ENCODE assay signal across 12 cellular contexts in the genomic region with DNA sequence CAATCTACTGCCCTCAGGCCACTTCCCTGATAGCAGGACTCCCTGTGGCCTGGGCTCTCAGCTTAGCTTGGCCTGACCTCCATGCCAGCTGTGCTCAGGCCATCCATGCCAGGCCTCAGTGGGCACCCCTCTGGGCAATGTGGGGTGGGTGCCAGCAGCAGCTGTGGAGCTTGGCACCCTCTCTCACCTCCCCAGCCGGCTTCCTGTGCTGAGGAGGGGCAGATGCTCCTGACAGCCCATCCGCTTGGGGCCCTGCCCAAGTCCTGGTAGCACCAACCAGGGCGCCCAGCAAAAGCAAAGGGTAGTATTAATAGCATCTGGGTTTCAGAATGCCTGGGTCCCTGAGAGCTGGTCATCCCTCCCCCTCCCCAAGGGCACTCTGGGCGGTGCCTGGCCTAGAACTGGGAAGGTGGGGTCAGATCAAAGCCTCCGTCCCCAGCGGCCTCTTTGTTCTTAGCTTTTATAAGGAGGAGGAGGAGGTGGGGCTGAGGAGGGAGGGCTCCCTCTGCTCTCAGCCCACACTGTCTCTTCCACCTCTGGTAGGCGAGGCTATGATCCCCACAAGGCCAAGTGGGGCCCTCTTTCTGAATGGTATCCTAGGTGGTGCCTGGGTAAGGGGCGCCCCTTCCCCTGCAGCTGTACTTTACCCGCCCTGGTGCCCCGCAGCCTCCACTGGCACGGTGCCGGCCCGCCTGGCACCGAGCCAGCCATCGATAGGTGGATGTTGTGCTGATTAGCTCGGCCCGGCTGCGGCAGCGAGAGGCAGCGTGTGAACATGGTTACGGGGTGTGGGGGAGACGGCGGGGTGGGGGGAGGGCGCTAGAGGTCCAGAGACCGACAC. TPM values are rescaled to one million over a fixed set of nuclear protein-coding genes. Genes with fewer than 3 reads are reported as not detected.
DNase-seq lines count a peak whose midpoint lies in the region; ATAC-seq and TF ChIP-seq lines count a peak whose summit lies in the region.
"Had no signal": no experiment of that assay in that cellular context is flagged by ENCODE, and none has a peak within 500 bp of the region (broad histone marks: within the 10 kb centered on the region; RNA-seq: fewer than 3 reads in every experiment).

No MANE protein-coding gene starts in this region.

- H3K4me3 ChIP-seq in colonic mucosa (no peak overlapping the region), smooth muscle cell (no peak overlapping the region), tibial nerve (peak overlapping the region in 1 of 4 donors; percentile 57)
- no peak overlapping the region for H3K4me3 ChIP-seq in CD8-positive, alpha-beta T cell (ENCODE audit: low read depth, low read length)

- H3K27me3 Mint-ChIP-seq in CD8-positive, alpha-beta T cell (ENCODE audit: low read depth) = no peaks in the 10 kb centered on the region
- no peaks in the 10 kb centered on the region for H3K27me3 Mint-ChIP-seq in MCF 10A (ENCODE audit: insufficient read depth, unreplicated experiment)

- peaks cover 34% of the 10 kb centered on the region for H4K20me1 ChIP-seq in smooth muscle cell (ENCODE audit: low read depth)

- H3K36me3 Mint-ChIP-seq in CD8-positive, alpha-beta T cell = peaks cover 18% of the 10 kb centered on the region
- H3K36me3 Mint-ChIP-seq in MCF 10A (ENCODE audit: insufficient read depth, unreplicated experiment) = peaks cover 35% of the 10 kb centered on the region

- no peaks in the 10 kb centered on the region for H3K9me3 ChIP-seq in colonic mucosa
- H3K9me3 ChIP-seq in smooth muscle cell (replicated peaks; ENCODE audit: low read depth) = no peaks in the 10 kb centered on the region
- H3K9me3 ChIP-seq in CD8-positive, alpha-beta T cell (ENCODE audit: low read length) = no peaks in the 10 kb centered on the region
- H3K9me3 ChIP-seq in tibial nerve = no peaks in the 10 kb centered on the region

- no peak overlapping the region for H3K4me3 Mint-ChIP-seq in CD8-positive, alpha-beta T cell
- H3K4me3 Mint-ChIP-seq in MCF 10A (ENCODE audit: unreplicated experiment) = no peak overlapping the region

- peaks cover 5% of the 10 kb centered on the region for H3K79me2 ChIP-seq in smooth muscle cell (ENCODE audit: low read depth)

- ATAC-seq in CD8-positive, alpha-beta T cell = no peak
- ATAC-seq: stimulated activated naive CD8-positive, alpha-beta T cell treated with anti-CD3 and anti-CD28 coated beads, Interleukin-15, Interleukin-2, amounts not matched to agents 100 U/mL and 50 U/mL, for 24 hours had no signal

- BruUV-seq in MCF 10A (replicated peaks; lab: Mats Ljungman, UMichigan) = no TSS peak

- H3K27me3 ChIP-seq in colonic mucosa (no peaks in the 10 kb centered on the region), smooth muscle cell (ENCODE audit: low read depth) (peaks cover 16% of the 10 kb centered on the region), tibial nerve (no peaks in the 10 kb centered on the region)
- no peaks in the 10 kb centered on the region for H3K27me3 ChIP-seq in CD8-positive, alpha-beta T cell (ENCODE audit: insufficient read depth, low read length)

- TF ChIP-seq POLR2A in tibial nerve (IDR thresholded peaks at IDR 0.05) = no peak

- H3K4me2 ChIP-seq in smooth muscle cell = peak overlapping the region; percentile 95

- peak; percentile 54 for DNase-seq in DMS153 (lab: John Stamatoyannopoulos, UW)
- no peak for DNase-seq in DMS153 treated with DMSO at 0.1 percent for 48 hours (lab: John Stamatoyannopoulos, UW; ENCODE audit: unreplicated experiment)
- DNase-seq in NCI-H2196 treated with DMSO at 0.1 percent for 48 hours (lab: John Stamatoyannopoulos, UW; ENCODE audit: unreplicated experiment) = peak; percentile 71
- peak; percentile 52 for DNase-seq in colonic mucosa
- no peak for DNase-seq in smooth muscle cell (lab: John Stamatoyannopoulos, UW; ENCODE audit: unreplicated experiment)
- no peak for DNase-seq in CD8-positive, alpha-beta T cell
- no peak for DNase-seq in MCF 10A (ENCODE audit: unreplicated experiment)
- no peak for DNase-seq in tibial nerve (ENCODE audit: low spot score in 2 of 2)
- DNase-seq: stimulated activated CD4-positive, alpha-beta T cell treated with anti-CD3 and anti-CD28 coated beads, Interleukin-15, amount 100 ng/mL, for 24 hours; stimulated activated naive CD8-positive, alpha-beta T cell treated with anti-CD3 and anti-CD28 coated beads, Interleukin-15, Interleukin-2, amounts not matched to agents 100 U/mL and 50 U/mL, for 24 hours had no signal

- H3K4me1 ChIP-seq in colonic mucosa = no peaks in the 10 kb centered on the region
- peaks cover 15% of the 10 kb centered on the region for H3K4me1 ChIP-seq in smooth muscle cell (ENCODE audit: low read depth)
- H3K4me1 ChIP-seq in CD8-positive, alpha-beta T cell (ENCODE audit: insufficient read depth, low read length) = peaks cover 34% of the 10 kb centered on the region
- peaks cover 0 to 24% (median 11%) of the 10 kb centered on the region in 4 donors for H3K4me1 ChIP-seq in tibial nerve

- TF ChIP-seq EP300 in tibial nerve (IDR thresholded peaks at IDR 0.05) = no peak

- no peak overlapping the region for H2AFZ ChIP-seq in smooth muscle cell (ENCODE audit: low read depth)

- peaks cover 37% of the 10 kb centered on the region for H3K4me1 Mint-ChIP-seq in CD8-positive, alpha-beta T cell (ENCODE audit: low read depth)
- peaks cover 15% of the 10 kb centered on the region for H3K4me1 Mint-ChIP-seq in MCF 10A (ENCODE audit: insufficient read depth, unreplicated experiment)

- H3K9ac ChIP-seq in colonic mucosa (ENCODE audit: low read depth in 2 of 2, low read length in 2 of 2) (peak overlapping the region in 1 of 2 donors; percentile 54), smooth muscle cell (ENCODE audit: low read depth) (no peak overlapping the region)

- TF ChIP-seq CTCF in colonic mucosa (IDR thresholded peaks at IDR 0.05) (no peak), smooth muscle cell (IDR thresholded peaks at IDR 0.05; ENCODE audit: borderline replicate concordance, insufficient read depth, poor library complexity, severe bottlenecking) (no peak), MCF 10A (IDR thresholded peaks at IDR 0.05; ENCODE audit: unreplicated experiment) (no peak), tibial nerve (IDR thresholded peaks at IDR 0.05) (no peak)
- no peak for TF ChIP-seq CTCF in CD8-positive, alpha-beta T cell (IDR thresholded peaks at IDR 0.05)

- no peak overlapping the region for H3K27ac Mint-ChIP-seq in CD8-positive, alpha-beta T cell
- no peak overlapping the region for H3K27ac Mint-ChIP-seq in MCF 10A (ENCODE audit: low read depth, unreplicated experiment)

- POLR2A ChIA-PET in CD8-positive, alpha-beta T cell (lab: Charles Lee) = interaction anchor here (0.6 to 1.8 kb wide), 4 partner anchors 9 to 130 kb away, joined by 3 to 6 read pairs (median 4); partner anchors contain the start of gene EFNA3
- POLR2A ChIA-PET in MCF 10A (lab: Yijun Ruan, JAX) = interaction anchor here (1.9 kb wide), 1 partner anchor 9 kb away, joined by 5 read pairs; the partner anchor contains the start of gene EFNA3

- no peak overlapping the region for H3K27ac ChIP-seq in colonic mucosa
- no peak overlapping the region for H3K27ac ChIP-seq in smooth muscle cell (ENCODE audit: low read depth)
- H3K27ac ChIP-seq in CD8-positive, alpha-beta T cell (ENCODE audit: low read depth, low read length) = no peak overlapping the region
- H3K27ac ChIP-seq in tibial nerve = no peak overlapping the region

- H3K36me3 ChIP-seq in colonic mucosa = no peaks in the 10 kb centered on the region
- H3K36me3 ChIP-seq in smooth muscle cell (ENCODE audit: low read depth) = no peaks in the 10 kb centered on the region
- H3K36me3 ChIP-seq in CD8-positive, alpha-beta T cell (ENCODE audit: insufficient read depth, low read length) = no peaks in the 10 kb centered on the region
- H3K36me3 ChIP-seq in tibial nerve = peaks cover 0 to 14% (median 0%) of the 10 kb centered on the region in 3 donors

- intact Hi-C loops in colonic mucosa (cut with DNase I) (no loop called here), MCF 10A (cut with micrococcal nuclease) (no loop called here)
- intact Hi-C loops in CD8-positive, alpha-beta T cell (cut with DNase I, micrococcal nuclease) = no loop called here

- no peaks in the 10 kb centered on the region for H3K9me3 Mint-ChIP-seq in CD8-positive, alpha-beta T cell
- H3K9me3 Mint-ChIP-seq in MCF 10A (ENCODE audit: unreplicated experiment) = no peaks in the 10 kb centered on the region
- H3K9me3 Mint-ChIP-seq: neural crest cell had no signal

- CTCF ChIA-PET in CD8-positive, alpha-beta T cell (lab: Charles Lee) = interaction anchor here (1.3 to 22.1 kb wide), 6 partner anchors 9 to 52 kb away, joined by 4 to 528 read pairs (median 34); partner anchors contain the start of genes ADAM15, EFNA3 and EFNA4
- CTCF ChIA-PET in MCF 10A (lab: Yijun Ruan, JAX) = interaction anchor here (0.6 to 2.0 kb wide), 8 partner anchors 10 to 589 kb away, joined by 3 to 6 read pairs (median 3); no protein-coding TSS in a partner anchor

- no peaks in the 10 kb centered on the region for H3F3A ChIP-seq in smooth muscle cell (ENCODE audit: low read depth)

- 40% methylated on average over 25 of the region's 25 CpGs for WGBS in smooth muscle cell (ENCODE audit: low lambda C conversion rate)
- 47 to 59% methylated on average over 18 to 24 of the region's 25 CpGs for WGBS in tibial nerve, 2 donors

RNA-seq across cellular contexts. Expression of gene EFNA4, which starts 6.2 kb away (rescaled TPM):
- total RNA-seq in colonic mucosa (10 to 100 TPM; 26.1 to 27.2 TPM), smooth muscle cell (24.2 and 27.6 TPM in 2 replicates), MCF 10A (2022) (7.4 and 9.5 TPM in 2 replicates), tibial nerve (1 to 10 TPM in 3 of 4 donors, under 1 TPM in 1; 0.87 to 4.2 (median 1.8) TPM)
- polyA plus RNA-seq in smooth muscle cell = 18.1 and 19.1 TPM in 2 replicates
- total RNA-seq in CD8-positive, alpha-beta T cell = 1 to 10 TPM; 1.4 to 1.8 TPM

RNA-seq across cellular contexts. Expression of gene EFNA3, which starts 8.9 kb away (rescaled TPM):
- total RNA-seq in colonic mucosa (10 to 100 TPM; 12.7 to 21.4 TPM), smooth muscle cell (5.2 and 7.1 TPM in 2 replicates), MCF 10A (2022) (1.6 and 1.7 TPM in 2 replicates), tibial nerve (1 to 10 TPM in 2 of 4 donors, under 1 TPM in 1, not detected in 1; 0.63 to 1.2 (median 1.2) TPM)
- 9.1 and 10.0 TPM in 2 replicates for polyA plus RNA-seq in smooth muscle cell
- under 1 TPM; 0.46 to 0.69 TPM for total RNA-seq in CD8-positive, alpha-beta T cell

RNA-seq across cellular contexts. Expression of gene ADAM15, which starts 18.7 kb away (rescaled TPM):
- total RNA-seq in colonic mucosa = 100 to 1,000 TPM; 101 to 228 TPM
- 29.8 and 45.4 TPM in 2 replicates for total RNA-seq in smooth muscle cell
- 41.2 and 49.4 TPM in 2 replicates for polyA plus RNA-seq in smooth muscle cell
- total RNA-seq in CD8-positive, alpha-beta T cell = 10 to 100 TPM; 10.8 to 11.8 TPM
- total RNA-seq in MCF 10A (2022) = 385 and 456 TPM in 2 replicates
- 100 to 1,000 TPM; 111 to 202 (median 168) TPM for total RNA-seq in tibial nerve

RNA-seq across cellular contexts. Expression of gene DCST1, which starts 36.1 kb away (rescaled TPM):
- total RNA-seq in colonic mucosa (not detected), smooth muscle cell (not detected in 2 replicates), MCF 10A (2022) (0.21 and 0.42 TPM in 2 replicates), tibial nerve (1 to 10 TPM in 1 of 4 donors, under 1 TPM in 2, not detected in 1; 0.21 to 3.5 (median 0.90) TPM)
- polyA plus RNA-seq in smooth muscle cell = not detected in 2 replicates
- under 1 TPM in 1 of 2 experiments, not detected in 1; 0.30 TPM for total RNA-seq in CD8-positive, alpha-beta T cell
- total RNA-seq: activated CD8-positive, alpha-beta memory T cell treated with anti-CD3 and anti-CD28 coated beads for 36 hours; neural crest cell had no signal

RNA-seq across cellular contexts. Expression of gene DCST2, which starts 36.2 kb away (rescaled TPM):
- total RNA-seq in colonic mucosa (1 to 10 TPM; 1.7 to 1.9 TPM), smooth muscle cell (1.1 TPM in 1 of 2 replicates, not detected in the other), MCF 10A (2022) (0.91 and 1.8 TPM in 2 replicates), tibial nerve (1 to 10 TPM in 3 of 4 donors, under 1 TPM in 1; 0.90 to 4.2 (median 1.7) TPM)
- polyA plus RNA-seq in smooth muscle cell = 1.2 and 1.3 TPM in 2 replicates
- under 1 TPM; 0.52 to 0.61 TPM for total RNA-seq in CD8-positive, alpha-beta T cell

Comparison
In these comparisons a context has a peak if more than half of its experiments do, and no peak if none do; other contexts are left out.
1. DNase-seq: peak in DMS153 (single experiment), NCI-H2196 treated with DMSO at 0.1 percent for 48 hours (single experiment) and colonic mucosa (single experiment); none in DMS153 treated with DMSO at 0.1 percent for 48 hours (single experiment), smooth muscle cell (single experiment), CD8-positive, alpha-beta T cell (0 of 7), MCF 10A (single experiment) and tibial nerve (0 of 2).